22 cellular contexts compared by ENCODE assay signal in the genomic region with DNA sequence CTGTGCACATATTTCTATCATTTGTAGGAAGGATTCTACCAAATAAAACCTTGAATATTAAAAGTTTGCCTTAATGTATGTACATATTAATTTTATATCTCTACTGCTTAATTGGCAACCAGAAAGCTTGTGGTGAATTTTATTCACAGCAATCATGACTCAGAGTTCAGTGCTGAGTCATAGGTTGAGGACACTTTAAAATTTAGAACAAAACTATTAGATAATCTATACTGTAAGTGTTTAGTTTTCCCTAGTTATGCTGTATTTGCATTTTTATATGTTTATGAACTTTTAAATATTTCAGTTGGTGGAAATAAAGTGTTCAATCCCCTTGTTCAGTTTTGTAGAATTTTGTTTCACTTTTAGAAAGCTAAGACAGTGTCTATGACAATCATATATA.
DNase-seq lines count a peak whose midpoint lies in the region; ATAC-seq and TF ChIP-seq lines count a peak whose summit lies in the region.
"Had no signal": no experiment of that assay in that cellular context is flagged by ENCODE, and none has a peak within 500 bp of the region (broad histone marks: within the 10 kb centered on the region; RNA-seq: fewer than 3 reads in every experiment).

No MANE protein-coding gene starts in this region.

- no peaks in the 10 kb centered on the region for H3K9me3 Mint-ChIP-seq in HFFc6
- no peaks in the 10 kb centered on the region for H3K9me3 Mint-ChIP-seq in CD8-positive, alpha-beta T cell
- H3K9me3 Mint-ChIP-seq: activated T-helper 2 cell treated with anti-CD3 and anti-CD28 coated beads, Interferon-gamma antibody, Interleukin-2, Interleukin-4, amounts not matched to agents 10 μg/mL and 5 μg/mL and 100 μg/mL, durations not matched to agents 14 hours and 24 hours and 36 hours; CD8-positive, alpha-beta memory T cell had no signal

- H3K79me2 ChIP-seq in SK-N-SH (ENCODE audit: insufficient read depth) (no peaks in the 10 kb centered on the region), fibroblast of lung (ENCODE audit: control insufficient read depth, insufficient read depth, low read length) (no peaks in the 10 kb centered on the region)

- DNase-seq in AG08395 (ENCODE audit: low spot score) = peak; percentile 49
- peak; percentile 34 for DNase-seq in HFFc6
- no peak for DNase-seq in SK-N-SH
- DNase-seq in fibroblast of lung (ENCODE audit: low read depth in 2 of 2) = peak; percentile 47 to 64
- DNase-seq in middle frontal gyrus (ENCODE audit: extremely low spot score, low spot score) = no peak
- no peak for DNase-seq in effector CD4-positive, alpha-beta T cell
- no peak for DNase-seq in CD8-positive, alpha-beta T cell
- DNase-seq: activated CD4-positive, alpha-beta T cell treated with anti-CD3 and anti-CD28 coated beads for 48 hours; CD8-positive, alpha-beta memory T cell; central memory CD4-positive, alpha-beta T cell; DND-41; heart right ventricle; NCI-H187; occipital lobe; T-cell; uterus had no signal

- H3K27me3 Mint-ChIP-seq in HFFc6 (ENCODE audit: insufficient read depth) = no peaks in the 10 kb centered on the region
- H3K27me3 Mint-ChIP-seq in CD8-positive, alpha-beta T cell (ENCODE audit: low read depth) = no peaks in the 10 kb centered on the region
- H3K27me3 Mint-ChIP-seq: CD8-positive, alpha-beta memory T cell; T-cell had no signal

- H3K36me3 ChIP-seq in SK-N-SH (replicated peaks in 1 of 2; ENCODE audit: control insufficient read depth in 1 of 2, insufficient read depth in 2 of 2, low read length in 1 of 2) (no peaks in the 10 kb centered on the region), fibroblast of lung (ENCODE audit: control insufficient read depth, insufficient read depth, low read length) (no peaks in the 10 kb centered on the region)
- no peaks in the 10 kb centered on the region for H3K36me3 ChIP-seq in CD8-positive, alpha-beta T cell (ENCODE audit: insufficient read depth, low read length)
- H3K36me3 ChIP-seq: heart right ventricle, right atrium auricular region, suprapubic skin, uterus had no signal

- TF ChIP-seq EP300 in SK-N-SH (IDR thresholded peaks at IDR 0.05; ENCODE audit: borderline replicate concordance in 1 of 2, low read depth in 1 of 2, low read length in 1 of 2) = no peak

- H3K9me2 ChIP-seq in SK-N-SH = no peaks in the 10 kb centered on the region

- no peaks in the 10 kb centered on the region for H3F3A ChIP-seq in SK-N-SH (replicated peaks; ENCODE audit: insufficient read depth)

- H3K9ac ChIP-seq in SK-N-SH (no peak overlapping the region), fibroblast of lung (ENCODE audit: insufficient read depth, low read length) (no peak overlapping the region)

- H3K4me1 ChIP-seq in SK-N-SH (ENCODE audit: control insufficient read depth in 1 of 2, insufficient read depth in 2 of 2, low read depth in 1 of 2, low read length in 1 of 2) (peaks cover 0 to 13% of the 10 kb centered on the region in 2 experiments; a peak in 2 of 4 replicates), fibroblast of lung (ENCODE audit: control insufficient read depth, extremely low read depth, insufficient read depth, low read length) (no peaks in the 10 kb centered on the region)
- no peaks in the 10 kb centered on the region for H3K4me1 ChIP-seq in CD8-positive, alpha-beta T cell (ENCODE audit: insufficient read depth, low read length)
- H3K4me1 ChIP-seq: heart right ventricle, right atrium auricular region, suprapubic skin, uterus had no signal

- intact Hi-C loops in CD8-positive, alpha-beta T cell (cut with DNase I, micrococcal nuclease) = no loop called here

- H3K27ac ChIP-seq in SK-N-SH (ENCODE audit: low read depth in 2 of 2, low read length in 1 of 2) (no peak overlapping the region), fibroblast of lung (ENCODE audit: insufficient read depth, low read length) (no peak overlapping the region)
- no peak overlapping the region for H3K27ac ChIP-seq in CD8-positive, alpha-beta T cell (ENCODE audit: low read depth, low read length)
- H3K27ac ChIP-seq: heart right ventricle, right atrium auricular region, suprapubic skin, uterus had no signal

- H4K20me1 ChIP-seq in SK-N-SH (ENCODE audit: insufficient read depth) (no peaks in the 10 kb centered on the region), fibroblast of lung (ENCODE audit: control insufficient read depth, extremely low read depth, insufficient read depth, low read length) (no peaks in the 10 kb centered on the region)

- TF ChIP-seq CTCF in HFFc6 (IDR thresholded peaks at IDR 0.05) = no peak
- TF ChIP-seq CTCF in SK-N-SH (IDR thresholded peaks at IDR 0.05) = no peak
- TF ChIP-seq CTCF in fibroblast of lung (conservative IDR thresholded peaks at IDR 0.05 in 1 of 2, IDR thresholded peaks at IDR 0.05 in 1 of 2; ENCODE audit: low read depth in 1 of 2, low read length in 2 of 2) = no peak
- TF ChIP-seq CTCF in CD8-positive, alpha-beta T cell (IDR thresholded peaks at IDR 0.05) = no peak

- H3K27me3 ChIP-seq in SK-N-SH (ENCODE audit: insufficient read depth) (no peaks in the 10 kb centered on the region), fibroblast of lung (ENCODE audit: control insufficient read depth, insufficient read depth, low read length) (no peaks in the 10 kb centered on the region)
- no peaks in the 10 kb centered on the region for H3K27me3 ChIP-seq in CD8-positive, alpha-beta T cell (ENCODE audit: insufficient read depth, low read length)
- H3K27me3 ChIP-seq: heart right ventricle, right atrium auricular region, suprapubic skin, uterus had no signal

- H2AFZ ChIP-seq in SK-N-SH (ENCODE audit: low read depth) (no peak overlapping the region), fibroblast of lung (ENCODE audit: low read length) (no peak overlapping the region)

- peak overlapping the region; percentile 29; the same call in 1 of the 2 replicates for H3K27ac Mint-ChIP-seq in HFFc6
- H3K27ac Mint-ChIP-seq in CD8-positive, alpha-beta T cell = no peak overlapping the region
- H3K27ac Mint-ChIP-seq: activated T-helper 2 cell treated with anti-CD3 and anti-CD28 coated beads, Interferon-gamma antibody, Interleukin-2, Interleukin-4, amounts not matched to agents 10 μg/mL and 5 μg/mL and 100 μg/mL, durations not matched to agents 14 hours and 24 hours and 36 hours; CD8-positive, alpha-beta memory T cell; T-cell had no signal

- ATAC-seq in GM21786 (IDR thresholded peaks at IDR 0.05; ENCODE audit: unreplicated experiment) = no peak
- ATAC-seq in CD8-positive, alpha-beta T cell = no peak
- ATAC-seq: esophagus mucosa, heart right ventricle, Right ventricle myocardium inferior, T-cell had no signal

- H3K4me3 Mint-ChIP-seq in HFFc6 = no peak overlapping the region
- no peak overlapping the region for H3K4me3 Mint-ChIP-seq in CD8-positive, alpha-beta T cell
- H3K4me3 Mint-ChIP-seq: CD8-positive, alpha-beta memory T cell; T-cell had no signal

- peaks cover 57% of the 10 kb centered on the region for H3K4me1 Mint-ChIP-seq in HFFc6 (ENCODE audit: low read depth)
- no peaks in the 10 kb centered on the region for H3K4me1 Mint-ChIP-seq in CD8-positive, alpha-beta T cell (ENCODE audit: low read depth)
- H3K4me1 Mint-ChIP-seq: CD8-positive, alpha-beta memory T cell; T-cell had no signal

- H3K4me3 ChIP-seq in SK-N-SH (ENCODE audit: low read depth in 2 of 2, low read length in 1 of 2) = no peak overlapping the region
- H3K4me3 ChIP-seq in fibroblast of lung (replicated peaks in 1 of 4; ENCODE audit: control extremely low read depth in 1 of 4, insufficient read depth in 1 of 4, low read depth in 3 of 4, low read length in 4 of 4) = no peak overlapping the region
- H3K4me3 ChIP-seq in CD8-positive, alpha-beta T cell (ENCODE audit: low read depth, low read length) = no peak overlapping the region
- H3K4me3 ChIP-seq: heart right ventricle, right atrium auricular region, suprapubic skin, uterus had no signal

- H3K4me2 ChIP-seq in SK-N-SH (no peak overlapping the region), fibroblast of lung (ENCODE audit: extremely low read depth, insufficient read depth, low read length) (no peak overlapping the region)

- peaks cover 8% of the 10 kb centered on the region; the same call in 1 of the 2 replicates for H3K36me3 Mint-ChIP-seq in HFFc6 (ENCODE audit: low read depth)
- H3K36me3 Mint-ChIP-seq in CD8-positive, alpha-beta T cell = no peaks in the 10 kb centered on the region
- H3K36me3 Mint-ChIP-seq: CD8-positive, alpha-beta memory T cell; T-cell had no signal

- H3K9me3 ChIP-seq in SK-N-SH (no peaks in the 10 kb centered on the region), fibroblast of lung (ENCODE audit: control insufficient read depth, insufficient read depth, low read depth, low read length) (no peaks in the 10 kb centered on the region)
- no peaks in the 10 kb centered on the region for H3K9me3 ChIP-seq in CD8-positive, alpha-beta T cell (ENCODE audit: low read length)
- H3K9me3 ChIP-seq: right atrium auricular region, suprapubic skin, uterus had no signal

- CTCF ChIA-PET in SK-N-SH (lab: Yijun Ruan, JAX) = no interaction called here
- CTCF ChIA-PET in CD8-positive, alpha-beta T cell (lab: Charles Lee) = no interaction called here

- POLR2A ChIA-PET in SK-N-SH (lab: Yijun Ruan, JAX) = no interaction called here
- POLR2A ChIA-PET in CD8-positive, alpha-beta T cell (lab: Charles Lee) = no interaction called here

- TF ChIP-seq RAD21 in SK-N-SH (IDR thresholded peaks at IDR 0.05; ENCODE audit: low read length) = no peak

TF ChIP-seq in SK-N-SH, 30 proteins besides CTCF, POLR2A, EP300 and RAD21:
- TF ChIP-seq POLR2AphosphoS5 (IDR thresholded peaks at IDR 0.05; ENCODE audit: low read depth, low read length) (no peak), JUND (IDR thresholded peaks at IDR 0.05) (peak; percentile 53), NFIC (IDR thresholded peaks at IDR 0.05; ENCODE audit: borderline replicate concordance) (peak; percentile 9; the same call in 1 of the 2 replicates), ELF1 (IDR thresholded peaks at IDR 0.05) (no peak), CHD2 (IDR thresholded peaks at IDR 0.05; ENCODE audit: low read length, partially characterized antibody) (no peak), FOSL2 (IDR thresholded peaks at IDR 0.05; ENCODE audit: borderline replicate concordance, low read depth) (peak; percentile 72), FOXJ3 (CRISPR knock-in tag; IDR thresholded peaks at IDR 0.05) (no peak)
TF ChIP-seq in SK-N-SH: peak in this region for 3.

Comparison
In these comparisons a context has a peak if more than half of its experiments do, and no peak if none do; other contexts are left out.
1. DNase-seq: peak in AG08395 (single experiment), HFFc6 (single experiment) and fibroblast of lung (2 of 2); none in SK-N-SH (single experiment), middle frontal gyrus (single experiment), effector CD4-positive, alpha-beta T cell (single experiment) and CD8-positive, alpha-beta T cell (0 of 7).